8 cellular contexts compared by ENCODE assay signal in genomic region chr7:87220026-87220733, GRCh38. TPM values are rescaled to one million over a fixed set of nuclear protein-coding genes. Genes with fewer than 3 reads are reported as not detected.
DNase-seq lines count a peak whose midpoint lies in the region; ATAC-seq and TF ChIP-seq lines count a peak whose summit lies in the region.

No MANE protein-coding gene starts in this region.

- H3K27me3 ChIP-seq in duodenal mucosa (ENCODE audit: control insufficient read depth in 1 of 2, insufficient read depth in 2 of 2, low read length in 2 of 2): peaks cover 0 to 5% of the 10 kb centered on the region in 2 donors
- H3K27me3 ChIP-seq in lung (ENCODE audit: control insufficient read depth, insufficient read depth): no peaks in the 10 kb centered on the region

- in situ Hi-C loops in GM18951 (cut with MboI; ENCODE audit: low sequenced_read_pairs, unreplicated experiment): no loop called here

- peaks cover 0 to 3% of the 10 kb centered on the region in 2 donors for H3K36me3 ChIP-seq in duodenal mucosa (ENCODE audit: control insufficient read depth in 1 of 2, insufficient read depth in 2 of 2, low read length in 2 of 2)
- H3K36me3 ChIP-seq in lung (ENCODE audit: control insufficient read depth in 2 of 2, insufficient read depth in 2 of 2, low read length in 2 of 2): no peaks in the 10 kb centered on the region

- H3K9me3 ChIP-seq in duodenal mucosa (ENCODE audit: control insufficient read depth in 1 of 2, low read length in 2 of 2): no peaks in the 10 kb centered on the region
- H3K9me3 ChIP-seq in lung (ENCODE audit: control insufficient read depth in 2 of 2, insufficient read depth in 1 of 2, low read length in 1 of 2): no peaks in the 10 kb centered on the region

- TF ChIP-seq CTCF in AG10803 (conservative IDR thresholded peaks at IDR 0.05; ENCODE audit: low read length) (no peak), lung (IDR thresholded peaks at IDR 0.05; ENCODE audit: control extremely low read depth, extremely low read depth) (no peak)

- H3K4me3 ChIP-seq in AG10803 (ENCODE audit: low read length): peak overlapping the region; percentile 95
- H3K4me3 ChIP-seq in duodenal mucosa (ENCODE audit: low read depth in 1 of 2, low read length in 2 of 2): peak overlapping the region; percentile 86 to 97
- peak overlapping the region; percentile 96 for H3K4me3 ChIP-seq in lung

- ATAC-seq in HG03159 (IDR thresholded peaks at IDR 0.05; ENCODE audit: unreplicated experiment): peak; percentile 38
- ATAC-seq in lung (ENCODE audit: insufficient read depth, low FRiP score): peak; percentile 81

- peaks cover 21 to 29% of the 10 kb centered on the region in 2 donors for H3K4me1 ChIP-seq in duodenal mucosa (ENCODE audit: control insufficient read depth in 1 of 2, insufficient read depth in 2 of 2, low read length in 2 of 2)
- H3K4me1 ChIP-seq in lung (ENCODE audit: control insufficient read depth in 2 of 2, insufficient read depth in 2 of 2, low read length in 2 of 2): peaks cover 0 to 5% of the 10 kb centered on the region in 2 donors

- H3K27ac ChIP-seq in duodenal mucosa (ENCODE audit: low read depth, low read length): peak overlapping the region; percentile 78
- H3K27ac ChIP-seq in lung (ENCODE audit: low read depth in 1 of 2, low read length in 1 of 2): peak overlapping the region; percentile 51 to 98

- peak overlapping the region; percentile 72 to 93 for H3K9ac ChIP-seq in duodenal mucosa (ENCODE audit: low read depth in 1 of 2, low read length in 2 of 2)

- TF ChIP-seq POLR2A in GM18951 (IDR thresholded peaks at IDR 0.05; ENCODE audit: extremely low read depth, insufficient read depth, insufficient read length): peak; percentile 89

- DNase-seq in AG10803 (ENCODE audit: low read depth) (peak; percentile 72), NCI-H510A (lab: John Stamatoyannopoulos, UW) (peak; percentile 56), lung (ENCODE audit: low spot score) (peak; percentile 85)
- peak; percentile 83 to 86 for DNase-seq in activated CD4-positive, alpha-beta T cell treated with anti-CD3 and anti-CD28 coated beads, Interleukin-2, amount 50 U/mL, for 48 hours
- DNase-seq in stimulated activated CD4-positive, alpha-beta T cell treated with anti-CD3 and anti-CD28 coated beads, TNF-alpha, amount 100 ng/mL, for 24 hours (ENCODE audit: low read depth in 3 of 3): peak; percentile 64 to 83 (median 76)

- 0% methylated on average over 48 to 75 of the region's 75 CpGs for WGBS in lung, 2 donors

RNA-seq across cellular contexts. Expression of gene TMEM243, which starts 0.6 kb away (rescaled TPM):
- 10 to 100 TPM; 79.6 to 90.5 TPM for total RNA-seq in lung
- polyA plus RNA-seq in lung: 100 to 1,000 TPM in 1 of 2 donors, 10 to 100 TPM in 1; 58.1 to 120 TPM

Comparison
In these comparisons a context has a peak if more than half of its experiments do, and no peak if none do; other contexts are left out.
1. Peak in every context shown above with its lines: DNase-seq, ATAC-seq, H3K4me3 ChIP-seq and H3K27ac ChIP-seq.